In genomic region chr6:11833626-11834592, GRCh38 we compare ENCODE assay signal across 1 cellular context.
TF ChIP-seq lines count a peak whose summit lies in the region.

No MANE protein-coding gene starts in this region.

TF ChIP-seq in K562, 482 proteins besides CTCF, POLR2A, EP300 and RAD21 (continued from another document and continues in another):
- TF ChIP-seq AFF4 (CRISPR knock-in tag; IDR thresholded peaks at IDR 0.05) (no peak), MYBL2 (IDR thresholded peaks at IDR 0.05; ENCODE audit: low read depth) (no peak; the same call in 1 of the 2 replicates), MYBL2 (CRISPR knock-in tag; IDR thresholded peaks at IDR 0.05; ENCODE audit: borderline replicate concordance) (no peak), SP1 (CRISPR knock-in tag; IDR thresholded peaks at IDR 0.05) (peak; percentile 43; the same call in 1 of the 2 replicates), ZBTB5 (IDR thresholded peaks at IDR 0.05) (no peak), GATA2 (CRISPR knock-in tag; IDR thresholded peaks at IDR 0.05) (peak; percentile 76), HMGN3 (IDR thresholded peaks at IDR 0.05; ENCODE audit: borderline replicate concordance, extremely low read depth, insufficient read length, low read depth, low read length) (no peak), EP400 (IDR thresholded peaks at IDR 0.05) (peak; percentile 61), RFX1 (IDR thresholded peaks at IDR 0.05) (peak; percentile 60), SP2 (IDR thresholded peaks at IDR 0.05; ENCODE audit: extremely low read depth, low read depth, low read length, poor library complexity, severe bottlenecking) (no peak), RB1 (IDR thresholded peaks at IDR 0.05; ENCODE audit: low read depth) (no peak), MIER1 (IDR thresholded peaks at IDR 0.05; ENCODE audit: low read depth) (no peak), TEAD1 (CRISPR knock-in tag; IDR thresholded peaks at IDR 0.05) (no peak), ZSCAN29 (IDR thresholded peaks at IDR 0.05) (no peak), HES1 (IDR thresholded peaks at IDR 0.05; ENCODE audit: low read depth) (no peak), DPF2 (IDR thresholded peaks at IDR 0.05) (peak; percentile 96), ZNF57 (CRISPR knock-in tag; IDR thresholded peaks at IDR 0.05) (no peak), ZBTB40 (IDR thresholded peaks at IDR 0.05) (no peak), ZBTB40 (CRISPR knock-in tag; IDR thresholded peaks at IDR 0.05) (no peak), FOXP1 (CRISPR knock-in tag; IDR thresholded peaks at IDR 0.05) (no peak), ZNF436 (CRISPR knock-in tag; IDR thresholded peaks at IDR 0.05) (no peak), ZNF174 (CRISPR knock-in tag; IDR thresholded peaks at IDR 0.05) (no peak), HDAC1 (IDR thresholded peaks at IDR 0.05) (no peak; a peak in 2 of 4 replicates), E2F6 (IDR thresholded peaks at IDR 0.05; ENCODE audit: borderline replicate concordance in 1 of 2, extremely low read depth in 1 of 2, insufficient read depth in 1 of 2, insufficient read length in 1 of 2, low read depth in 1 of 2, low read length in 1 of 2, poor library complexity in 1 of 2, severe bottlenecking in 1 of 2) (peak; percentile 15 to 61), ZBTB33 (CRISPR knock-in tag; IDR thresholded peaks at IDR 0.05) (no peak), RNF2 (IDR thresholded peaks at IDR 0.05) (peak; percentile 62; the same call in 1 of the 2 replicates), U2AF1 (optimal IDR thresholded peaks at IDR 0.05; ENCODE audit: low read depth, low read length) (no peak), JUNB (CRISPR knock-in tag; conservative IDR thresholded peaks at IDR 0.05) (no peak), CHAMP1 (IDR thresholded peaks at IDR 0.05) (peak; percentile 80), FOXJ2 (tag; IDR thresholded peaks at IDR 0.05) (no peak), GTF2F1 (IDR thresholded peaks at IDR 0.05; ENCODE audit: low read depth, low read length) (no peak), TFAP4 (CRISPR knock-in tag; IDR thresholded peaks at IDR 0.05; ENCODE audit: borderline replicate concordance) (0 out of 2 replicates have a peak, but pooled peaks have one; percentile 24), ZNF253 (CRISPR knock-in tag; conservative IDR thresholded peaks at IDR 0.05) (no peak), HMG20A (CRISPR knock-in tag; conservative IDR thresholded peaks at IDR 0.05) (no peak), POU5F1 (IDR thresholded peaks at IDR 0.05; ENCODE audit: borderline replicate concordance, low read depth, low read length, partially characterized antibody) (no peak), YY1 (IDR thresholded peaks at IDR 0.05; ENCODE audit: borderline replicate concordance in 1 of 3, control insufficient read depth in 1 of 3, extremely low read depth in 1 of 3, insufficient read depth in 3 of 3, insufficient read length in 1 of 3, insufficient replicate concordance in 2 of 3, low read depth in 1 of 3, low read length in 2 of 3) (peak in 1 of 3 experiments; percentile 10), USF2 (CRISPR knock-in tag; IDR thresholded peaks at IDR 0.05) (peak; percentile 35; the same call in 1 of the 2 replicates)
